26 cellular contexts compared by ENCODE assay signal in genomic region chr6:141641951-141642350, GRCh38.
DNase-seq lines count a peak whose midpoint lies in the region; ATAC-seq and TF ChIP-seq lines count a peak whose summit lies in the region.
"Had no signal": no experiment of that assay in that cellular context is flagged by ENCODE, and none has a peak within 500 bp of the region (broad histone marks: within the 10 kb centered on the region; RNA-seq: fewer than 3 reads in every experiment).

No MANE protein-coding gene starts in this region.

- POLR2A ChIA-PET in A673 (lab: Charles Lee; ENCODE audit: low non-redundant PET) = no interaction called here

- no TSS peak for BruUV-seq in A673 (replicated peaks; lab: Mats Ljungman, UMichigan)

- H2AFZ ChIP-seq in ACC112 (ENCODE audit: low read length, unreplicated experiment) (peak overlapping the region; percentile 14), GM23338 (no peak overlapping the region)

- H3K9ac ChIP-seq in SK-N-MC (ENCODE audit: insufficient read length) = peak overlapping the region; percentile 58
- H3K9ac ChIP-seq: BLaER1 had no signal

- H3K27ac Mint-ChIP-seq in GM23338 = no peak overlapping the region
- H3K27ac Mint-ChIP-seq: CD14-positive monocyte; CD4-positive, alpha-beta memory T cell; CD8-positive, alpha-beta memory T cell had no signal

- no peaks in the 10 kb centered on the region for H3K36me3 Mint-ChIP-seq in GM23338 (ENCODE audit: low read depth)
- H3K36me3 Mint-ChIP-seq: CD14-positive monocyte; CD4-positive, alpha-beta memory T cell; CD4-positive, CD25-positive, alpha-beta regulatory T cell; CD8-positive, alpha-beta memory T cell had no signal

- no peaks in the 10 kb centered on the region for H3K27me3 Mint-ChIP-seq in GM23338 (ENCODE audit: insufficient read depth, low read depth, poor library complexity)
- H3K27me3 Mint-ChIP-seq: CD4-positive, CD25-positive, alpha-beta regulatory T cell had no signal

- H3K4me2 ChIP-seq in GM23338 = no peak overlapping the region
- H3K4me2 ChIP-seq: BLaER1 had no signal

- CTCF ChIA-PET in A673 (lab: Charles Lee) = no interaction called here

- no peaks in the 10 kb centered on the region for H3K9me2 ChIP-seq in GM23338 (ENCODE audit: insufficient read depth)

- H3K4me3 ChIP-seq in A673 (ENCODE audit: low read depth, low read length, poor library complexity, severe bottlenecking) (no peak overlapping the region), ACC112 (ENCODE audit: low read depth, low read length) (no peak overlapping the region), SK-N-MC (peak overlapping the region; percentile 43), GM23338 (no peak overlapping the region)
- H3K4me3 ChIP-seq: BLaER1, GM12878 had no signal

- H3K36me3 ChIP-seq in A673 (ENCODE audit: insufficient read depth, low read length, poor library complexity, severe bottlenecking) = no peaks in the 10 kb centered on the region
- H3K36me3 ChIP-seq in ACC112 (ENCODE audit: insufficient read depth, low read length) = no peaks in the 10 kb centered on the region
- no peaks in the 10 kb centered on the region; the same call in 1 of the 2 replicates for H3K36me3 ChIP-seq in SK-N-MC (ENCODE audit: insufficient read depth, low read length)
- H3K36me3 ChIP-seq in GM23338 (ENCODE audit: insufficient read depth) = no peaks in the 10 kb centered on the region
- H3K36me3 ChIP-seq: BE2C, BLaER1 had no signal

- no peaks in the 10 kb centered on the region for H3F3A ChIP-seq in GM23338 (replicated peaks; ENCODE audit: low read depth)

- intact Hi-C loops in A673 (cut with micrococcal nuclease; ENCODE audit: unreplicated experiment) = loop anchor here (1.0 to 10.0 kb wide), 3 partner anchors 347 to 563 kb away; no protein-coding TSS in a partner anchor

- DNase-seq in NCI-H1105 treated with DMSO at 0.1 percent for 48 hours (lab: John Stamatoyannopoulos, UW) (peak; percentile 8), NCI-H1105 (lab: John Stamatoyannopoulos, UW) (no peak), A673 (ENCODE audit: low spot score) (peak; percentile 51), SK-N-MC (ENCODE audit: low read depth, low spot score) (peak; percentile 56), GM23338 (ENCODE audit: low spot score) (no peak)
- DNase-seq in activated CD4-positive, alpha-beta T cell treated with anti-CD3 and anti-CD28 coated beads, Interleukin-2, amount 50 U/mL, for 4 hours = no peak
- DNase-seq: 8988T; ACHN; BE2C; C1 segment of cervical spinal cord; CD4-positive, alpha-beta memory T cell; CD4-positive, CD25-positive, alpha-beta regulatory T cell; CD8-positive, alpha-beta memory T cell; COR-L47; DMS 273 treated with DMSO at 0.1 percent for 48 hours; DMS153; DMS53; DMS79; DND-41; EL; GDM1 had no signal

- no peak overlapping the region for H3K4me3 Mint-ChIP-seq in GM23338
- H3K4me3 Mint-ChIP-seq: CD14-positive monocyte; CD4-positive, alpha-beta memory T cell; CD4-positive, CD25-positive, alpha-beta regulatory T cell; CD8-positive, alpha-beta memory T cell had no signal

- H4K20me1 ChIP-seq in GM23338 (replicated peaks; ENCODE audit: insufficient read depth) = no peaks in the 10 kb centered on the region
- H4K20me1 ChIP-seq: BLaER1 had no signal

- no peaks in the 10 kb centered on the region for H3K79me2 ChIP-seq in ACC112 (ENCODE audit: control insufficient read depth, insufficient read depth, low read length, unreplicated experiment)
- H3K79me2 ChIP-seq in GM23338 (replicated peaks; ENCODE audit: insufficient read depth) = no peaks in the 10 kb centered on the region

- peaks cover 48% of the 10 kb centered on the region for H3K4me1 ChIP-seq in A673 (ENCODE audit: insufficient read depth, low read length, poor library complexity, severe bottlenecking)
- no peaks in the 10 kb centered on the region for H3K4me1 ChIP-seq in ACC112 (ENCODE audit: control insufficient read depth, insufficient read depth, low read length, unreplicated experiment)
- H3K4me1 ChIP-seq in GM23338 (ENCODE audit: insufficient read depth) = no peaks in the 10 kb centered on the region
- H3K4me1 ChIP-seq: BE2C, BLaER1 had no signal

- peak overlapping the region; percentile 80 for H3K27ac ChIP-seq in A673 (ENCODE audit: low read depth, low read length, poor library complexity, severe bottlenecking)
- H3K27ac ChIP-seq in ACC112 (ENCODE audit: low read depth, low read length) = no peak overlapping the region
- H3K27ac ChIP-seq in SK-N-MC = peak overlapping the region; percentile 85
- H3K27ac ChIP-seq in GM23338 (ENCODE audit: low read depth) = no peak overlapping the region
- H3K27ac ChIP-seq: BLaER1 had no signal

- no peaks in the 10 kb centered on the region for H3K9me3 ChIP-seq in A673 (ENCODE audit: low read depth, low read length, poor library complexity, severe bottlenecking)
- no peaks in the 10 kb centered on the region for H3K9me3 ChIP-seq in SK-N-MC (ENCODE audit: low read depth, low read length)
- H3K9me3 ChIP-seq: BE2C, BLaER1 had no signal

- H3K27me3 ChIP-seq in A673 (replicated peaks; ENCODE audit: insufficient read depth, low read depth, low read length, poor library complexity) (no peaks in the 10 kb centered on the region), ACC112 (ENCODE audit: insufficient read depth, low read length) (no peaks in the 10 kb centered on the region), GM23338 (ENCODE audit: insufficient read depth) (no peaks in the 10 kb centered on the region)
- H3K27me3 ChIP-seq: BE2C, BLaER1 had no signal

- ATAC-seq in GM23338 (no peak), GM21825 (IDR thresholded peaks at IDR 0.05; ENCODE audit: unreplicated experiment) (no peak)
- ATAC-seq: GM12878 had no signal

- H3K4me1 Mint-ChIP-seq in GM23338 = no peaks in the 10 kb centered on the region
- H3K4me1 Mint-ChIP-seq: CD14-positive monocyte; CD4-positive, alpha-beta memory T cell; CD4-positive, CD25-positive, alpha-beta regulatory T cell; CD8-positive, alpha-beta memory T cell had no signal

- H3K9me3 Mint-ChIP-seq in GM23338 = no peaks in the 10 kb centered on the region
- H3K9me3 Mint-ChIP-seq: CD4-positive, alpha-beta memory T cell; CD4-positive, CD25-positive, alpha-beta regulatory T cell; CD8-positive, alpha-beta memory T cell had no signal

- TF ChIP-seq CTCF in A673 (conservative IDR thresholded peaks at IDR 0.05; ENCODE audit: low read depth, low read length) = no peak
- TF ChIP-seq CTCF in GM23338 (conservative IDR thresholded peaks at IDR 0.05; ENCODE audit: low read depth in 2 of 2) = no peak

TF ChIP-seq in GM23338, 12 proteins besides CTCF, POLR2A, EP300 and RAD21:
- TF ChIP-seq EZH2 (IDR thresholded peaks at IDR 0.05; ENCODE audit: low read depth, unreplicated experiment) = no peak
- TF ChIP-seq EZH2phosphoT487 (IDR thresholded peaks at IDR 0.05; ENCODE audit: unreplicated experiment) = no peak
- TF ChIP-seq, protein P1, sequence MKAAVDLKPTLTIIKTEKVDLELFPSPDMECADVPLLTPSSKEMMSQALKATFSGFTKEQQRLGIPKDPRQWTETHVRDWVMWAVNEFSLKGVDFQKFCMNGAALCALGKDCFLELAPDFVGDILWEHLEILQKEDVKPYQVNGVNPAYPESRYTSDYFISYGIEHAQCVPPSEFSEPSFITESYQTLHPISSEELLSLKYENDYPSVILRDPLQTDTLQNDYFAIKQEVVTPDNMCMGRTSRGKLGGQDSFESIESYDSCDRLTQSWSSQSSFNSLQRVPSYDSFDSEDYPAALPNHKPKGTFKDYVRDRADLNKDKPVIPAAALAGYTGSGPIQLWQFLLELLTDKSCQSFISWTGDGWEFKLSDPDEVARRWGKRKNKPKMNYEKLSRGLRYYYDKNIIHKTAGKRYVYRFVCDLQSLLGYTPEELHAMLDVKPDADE (IDR thresholded peaks at IDR 0.05) = no peak

Comparison
In these comparisons a context has a peak if more than half of its experiments do, and no peak if none do; other contexts are left out.
1. DNase-seq: peak in NCI-H1105 treated with DMSO at 0.1 percent for 48 hours (single experiment), A673 (single experiment) and SK-N-MC (single experiment); none in NCI-H1105 (single experiment), GM23338 (single experiment) and activated CD4-positive, alpha-beta T cell treated with anti-CD3 and anti-CD28 coated beads, Interleukin-2, amount 50 U/mL, for 4 hours (0 of 2).
2. H3K27ac ChIP-seq: peak in A673 (single experiment) and SK-N-MC (single experiment); none in ACC112 (single experiment) and GM23338 (single experiment).